In genomic region chr22:22371031-22371541, GRCh38 we compare ENCODE assay signal across 1 cellular context.
A peak's percentile ranks its signal among the peaks of the same experiment; 100 is the strongest.
TF ChIP-seq lines count a peak whose summit lies in the region.

No MANE protein-coding gene starts in this region.

TF ChIP-seq in K562, 482 proteins besides CTCF, POLR2A, EP300 and RAD21 (continued from another document):
- TF ChIP-seq E2F4 (CRISPR knock-in tag; IDR thresholded peaks at IDR 0.05; ENCODE audit: low read depth) (0 out of 2 replicates have a peak, but pooled peaks have one; percentile 66), ZNF785 (CRISPR knock-in tag; IDR thresholded peaks at IDR 0.05) (peak; percentile 26; the same call in 1 of the 2 replicates), NR2C2 (CRISPR knock-in tag; IDR thresholded peaks at IDR 0.05) (0 out of 2 replicates have a peak, but pooled peaks have one; percentile 60), NR2C2 (tag; IDR thresholded peaks at IDR 0.05) (no peak), ZNF174 (CRISPR knock-in tag; IDR thresholded peaks at IDR 0.05) (no peak)
- TF ChIP-seq, protein P1, sequence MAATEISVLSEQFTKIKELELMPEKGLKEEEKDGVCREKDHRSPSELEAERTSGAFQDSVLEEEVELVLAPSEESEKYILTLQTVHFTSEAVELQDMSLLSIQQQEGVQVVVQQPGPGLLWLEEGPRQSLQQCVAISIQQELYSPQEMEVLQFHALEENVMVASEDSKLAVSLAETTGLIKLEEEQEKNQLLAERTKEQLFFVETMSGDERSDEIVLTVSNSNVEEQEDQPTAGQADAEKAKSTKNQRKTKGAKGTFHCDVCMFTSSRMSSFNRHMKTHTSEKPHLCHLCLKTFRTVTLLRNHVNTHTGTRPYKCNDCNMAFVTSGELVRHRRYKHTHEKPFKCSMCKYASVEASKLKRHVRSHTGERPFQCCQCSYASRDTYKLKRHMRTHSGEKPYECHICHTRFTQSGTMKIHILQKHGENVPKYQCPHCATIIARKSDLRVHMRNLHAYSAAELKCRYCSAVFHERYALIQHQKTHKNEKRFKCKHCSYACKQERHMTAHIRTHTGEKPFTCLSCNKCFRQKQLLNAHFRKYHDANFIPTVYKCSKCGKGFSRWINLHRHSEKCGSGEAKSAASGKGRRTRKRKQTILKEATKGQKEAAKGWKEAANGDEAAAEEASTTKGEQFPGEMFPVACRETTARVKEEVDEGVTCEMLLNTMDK (IDR thresholded peaks at IDR 0.05; ENCODE audit: borderline replicate concordance, insufficient read depth, low read depth, low read length, poor library complexity, severe bottlenecking) = peak; percentile 75
- TF ChIP-seq, protein P2, sequence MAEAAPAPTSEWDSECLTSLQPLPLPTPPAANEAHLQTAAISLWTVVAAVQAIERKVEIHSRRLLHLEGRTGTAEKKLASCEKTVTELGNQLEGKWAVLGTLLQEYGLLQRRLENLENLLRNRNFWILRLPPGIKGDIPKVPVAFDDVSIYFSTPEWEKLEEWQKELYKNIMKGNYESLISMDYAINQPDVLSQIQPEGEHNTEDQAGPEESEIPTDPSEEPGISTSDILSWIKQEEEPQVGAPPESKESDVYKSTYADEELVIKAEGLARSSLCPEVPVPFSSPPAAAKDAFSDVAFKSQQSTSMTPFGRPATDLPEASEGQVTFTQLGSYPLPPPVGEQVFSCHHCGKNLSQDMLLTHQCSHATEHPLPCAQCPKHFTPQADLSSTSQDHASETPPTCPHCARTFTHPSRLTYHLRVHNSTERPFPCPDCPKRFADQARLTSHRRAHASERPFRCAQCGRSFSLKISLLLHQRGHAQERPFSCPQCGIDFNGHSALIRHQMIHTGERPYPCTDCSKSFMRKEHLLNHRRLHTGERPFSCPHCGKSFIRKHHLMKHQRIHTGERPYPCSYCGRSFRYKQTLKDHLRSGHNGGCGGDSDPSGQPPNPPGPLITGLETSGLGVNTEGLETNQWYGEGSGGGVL (CRISPR knock-in tag; IDR thresholded peaks at IDR 0.05) = no peak
